Comparison of ENCODE assay signal across 12 cellular contexts in the genomic region with DNA sequence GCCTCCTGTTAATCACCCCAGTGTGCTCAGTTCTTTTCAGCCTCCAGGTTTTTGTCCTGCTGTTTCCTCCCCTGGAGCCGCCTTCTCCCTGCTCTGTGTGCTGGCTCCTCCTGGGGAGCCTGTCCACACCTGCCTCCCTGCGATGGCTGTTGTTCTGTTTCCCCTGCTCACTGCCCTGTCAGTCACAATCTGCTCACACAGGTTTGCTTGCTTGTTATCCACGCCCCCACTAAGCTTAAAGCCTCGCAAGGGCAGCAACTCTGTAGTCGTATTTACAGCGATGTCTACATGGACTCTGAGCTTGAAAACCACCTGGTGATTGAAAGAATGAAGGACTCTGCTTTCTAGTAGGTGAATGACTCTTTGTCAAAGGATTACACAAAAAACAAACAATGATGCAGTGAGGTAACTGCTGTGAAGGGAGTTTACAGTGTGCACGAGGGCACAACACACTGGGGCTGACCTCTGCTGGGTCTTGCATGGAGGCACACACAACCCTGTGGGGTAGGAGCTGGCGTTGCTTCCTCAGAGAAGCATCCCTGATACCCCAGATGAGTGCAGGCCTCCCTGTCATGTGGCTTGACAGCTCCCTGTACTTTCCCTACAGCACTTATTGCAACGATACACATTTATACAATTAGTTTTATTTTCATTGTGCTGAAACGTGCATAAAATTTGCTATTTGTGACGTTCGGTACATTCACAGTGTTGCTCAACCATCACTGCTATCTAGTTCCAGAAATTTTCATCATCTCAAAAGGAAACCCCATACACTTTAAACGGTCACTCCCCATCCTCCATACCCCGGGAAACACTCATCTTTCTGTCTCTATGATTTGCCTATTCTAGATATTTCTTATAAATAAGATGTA. TPM values are rescaled to one million over a fixed set of nuclear protein-coding genes. Genes with fewer than 3 reads are reported as not detected.
DNase-seq lines count a peak whose midpoint lies in the region; ATAC-seq lines count a peak whose summit lies in the region.
"Had no signal": no experiment of that assay in that cellular context is flagged by ENCODE, and none has a peak within 500 bp of the region (broad histone marks: within the 10 kb centered on the region; RNA-seq: fewer than 3 reads in every experiment).

No MANE protein-coding gene starts in this region.

- peak overlapping the region; percentile 92 for H3K27ac Mint-ChIP-seq in activated T-helper 1 cell treated with anti-CD3 and anti-CD28 coated beads, Interleukin-12 subunit alpha, Interleukin-12 subunit beta, Interleukin-2, Interleukin-4 antibody, amounts not matched to agents 30 ng/mL and 10 ng/mL and 1 ng/mL, durations not matched to agents 14 hours and 24 hours and 36 hours

- peak overlapping the region; percentile 66 for H3K4me3 Mint-ChIP-seq in activated T-helper 1 cell treated with anti-CD3 and anti-CD28 coated beads, Interleukin-12 subunit alpha, Interleukin-12 subunit beta, Interleukin-2, Interleukin-4 antibody, amounts not matched to agents 30 ng/mL and 10 ng/mL and 1 ng/mL, durations not matched to agents 14 hours and 24 hours and 36 hours

- peaks cover 2% of the 10 kb centered on the region for H3K27me3 Mint-ChIP-seq in activated T-helper 1 cell treated with anti-CD3 and anti-CD28 coated beads, Interleukin-12 subunit alpha, Interleukin-12 subunit beta, Interleukin-2, Interleukin-4 antibody, amounts not matched to agents 30 ng/mL and 10 ng/mL and 1 ng/mL, durations not matched to agents 14 hours and 24 hours and 36 hours (ENCODE audit: insufficient read depth)

- peaks cover 28% of the 10 kb centered on the region for H3K9me3 Mint-ChIP-seq in activated T-helper 1 cell treated with anti-CD3 and anti-CD28 coated beads, Interleukin-12 subunit alpha, Interleukin-12 subunit beta, Interleukin-2, Interleukin-4 antibody, amounts not matched to agents 30 ng/mL and 10 ng/mL and 1 ng/mL, durations not matched to agents 14 hours and 24 hours and 36 hours

- intact Hi-C loops in activated T-helper 1 cell treated with anti-CD3 and anti-CD28 coated beads, Interleukin-12 subunit alpha, Interleukin-12 subunit beta, Interleukin-2, Interleukin-4 antibody, amounts not matched to agents 30 ng/mL and 10 ng/mL and 1 ng/mL, durations not matched to agents 14 hours and 24 hours and 36 hours (cut with micrococcal nuclease) = no loop called here

- H3K4me1 Mint-ChIP-seq in activated T-helper 1 cell treated with anti-CD3 and anti-CD28 coated beads, Interleukin-12 subunit alpha, Interleukin-12 subunit beta, Interleukin-2, Interleukin-4 antibody, amounts not matched to agents 30 ng/mL and 10 ng/mL and 1 ng/mL, durations not matched to agents 14 hours and 24 hours and 36 hours (ENCODE audit: low read depth) = peaks cover 90% of the 10 kb centered on the region

- peak; percentile 95 for DNase-seq in DMS53 (lab: John Stamatoyannopoulos, UW)
- peak; percentile 74 for DNase-seq in NCI-H1417 treated with DMSO at 0.1 percent for 48 hours (lab: John Stamatoyannopoulos, UW)
- DNase-seq in activated T-helper 1 cell treated with anti-CD3 and anti-CD28 coated beads, Interleukin-12 subunit alpha, Interleukin-12 subunit beta, Interleukin-2, Interleukin-4 antibody, amounts not matched to agents 30 ng/mL and 10 ng/mL and 1 ng/mL, durations not matched to agents 14 hours and 24 hours and 36 hours (ENCODE audit: low spot score) = no peak
- peak; percentile 63 for DNase-seq in left lobe of liver (ENCODE audit: low spot score)
- no peak for DNase-seq in OCI-M2 (lab: John Stamatoyannopoulos, UW; ENCODE audit: unreplicated experiment)
- no peak for DNase-seq in hippocampal formation (lab: John Stamatoyannopoulos, UW)
- DNase-seq: cortex of kidney, NCI-H226, stomach had no signal

- peak; percentile 96 for ATAC-seq in left lobe of liver
- no peak for ATAC-seq in HG02763 (IDR thresholded peaks at IDR 0.05; ENCODE audit: unreplicated experiment)

- peaks cover 22% of the 10 kb centered on the region for H3K36me3 Mint-ChIP-seq in activated T-helper 1 cell treated with anti-CD3 and anti-CD28 coated beads, Interleukin-12 subunit alpha, Interleukin-12 subunit beta, Interleukin-2, Interleukin-4 antibody, amounts not matched to agents 30 ng/mL and 10 ng/mL and 1 ng/mL, durations not matched to agents 14 hours and 24 hours and 36 hours (ENCODE audit: low read depth)

RNA-seq across cellular contexts. Expression of gene TEX48, which starts 39.7 kb away (rescaled TPM):
- total RNA-seq in activated T-helper 1 cell treated with anti-CD3 and anti-CD28 coated beads, Interleukin-12 subunit alpha, Interleukin-12 subunit beta, Interleukin-2, Interleukin-4 antibody, amounts not matched to agents 30 ng/mL and 10 ng/mL and 1 ng/mL, durations not matched to agents 14 hours and 24 hours and 36 hours = 1.0 and 1.2 TPM in 2 replicates
- total RNA-seq in left lobe of liver = not detected
- total RNA-seq: HT-29, myocyte, stomach had no signal

Comparison
In these comparisons a context has a peak if more than half of its experiments do, and no peak if none do; other contexts are left out.
1. DNase-seq: peak in DMS53 (single experiment), NCI-H1417 treated with DMSO at 0.1 percent for 48 hours (single experiment) and left lobe of liver (single experiment); none in activated T-helper 1 cell treated with anti-CD3 and anti-CD28 coated beads, Interleukin-12 subunit alpha, Interleukin-12 subunit beta, Interleukin-2, Interleukin-4 antibody, amounts not matched to agents 30 ng/mL and 10 ng/mL and 1 ng/mL, durations not matched to agents 14 hours and 24 hours and 36 hours (single experiment), OCI-M2 (single experiment) and hippocampal formation (0 of 2).